ENCODE assay signal across 13 cellular contexts in the genomic region with DNA sequence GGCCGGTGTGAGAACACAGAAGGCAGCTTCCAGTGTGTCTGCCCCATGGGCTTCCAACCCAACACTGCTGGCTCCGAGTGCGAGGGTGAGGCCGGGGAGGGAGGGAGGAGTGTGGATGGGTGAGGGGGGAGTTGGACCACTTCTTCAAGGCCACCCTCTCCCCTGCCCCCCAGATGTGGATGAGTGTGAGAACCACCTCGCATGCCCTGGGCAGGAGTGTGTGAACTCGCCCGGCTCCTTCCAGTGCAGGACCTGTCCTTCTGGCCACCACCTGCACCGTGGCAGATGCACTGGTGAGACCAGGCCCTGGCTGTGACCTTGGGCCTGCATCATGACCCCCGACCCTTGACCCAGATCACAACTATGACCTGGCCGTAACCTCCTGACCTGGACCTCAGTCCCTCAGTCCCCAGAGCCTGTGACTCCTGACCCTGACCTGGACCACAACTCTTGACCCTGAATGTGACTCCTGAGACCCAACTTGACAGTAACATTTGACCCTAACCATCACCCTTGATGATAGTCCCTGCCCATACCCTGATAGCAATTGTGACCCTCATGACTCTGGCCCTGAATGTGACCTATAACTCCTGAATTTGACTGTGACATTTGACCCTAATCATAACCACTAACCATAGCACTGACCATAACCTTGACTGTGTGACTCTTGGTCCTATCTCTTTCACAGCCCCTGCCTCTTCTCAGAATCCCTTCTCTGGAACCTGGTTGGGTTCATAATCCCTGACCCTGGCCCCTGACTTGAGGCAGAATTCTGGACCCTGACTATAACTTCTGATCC. TPM values are rescaled to one million over a fixed set of nuclear protein-coding genes. Genes with fewer than 3 reads are reported as not detected.
DNase-seq lines count a peak whose midpoint lies in the region; ATAC-seq, FAIRE-seq and TF ChIP-seq lines count a peak whose summit lies in the region.
"Had no signal": no experiment of that assay in that cellular context is flagged by ENCODE, and none has a peak within 500 bp of the region (broad histone marks: within the 10 kb centered on the region; RNA-seq: fewer than 3 reads in every experiment).

No MANE protein-coding gene starts in this region.

- in situ Hi-C loops in IMR-90 (cut with MboI; ENCODE audit: low sequenced_read_pairs) (no loop called here), GM13976 (cut with MboI; ENCODE audit: low sequenced_read_pairs, unreplicated experiment) (loop anchor here (25.0 kb wide), 1 partner anchor 300 kb away; no protein-coding TSS in a partner anchor)

- H3K4me1 ChIP-seq in CD4-positive, CD25-positive, alpha-beta regulatory T cell (ENCODE audit: control insufficient read depth, insufficient read depth, low read length, poor library complexity, severe bottlenecking) = peaks cover 50% of the 10 kb centered on the region
- H3K4me1 ChIP-seq in IMR-90 (ENCODE audit: control insufficient read depth, insufficient read depth, low read length) = peaks cover 12% of the 10 kb centered on the region; the same call in 1 of the 2 replicates
- peaks cover 7 to 26% of the 10 kb centered on the region in 2 experiments; a peak in 2 of 4 replicates for H3K4me1 ChIP-seq in SK-N-SH (ENCODE audit: control insufficient read depth in 1 of 2, insufficient read depth in 2 of 2, low read depth in 1 of 2, low read length in 1 of 2)

- H2BK5ac ChIP-seq in IMR-90 (ENCODE audit: low read depth, low read length, poor library complexity, severe bottlenecking) = no peak overlapping the region

- no peak for TF ChIP-seq EP300 in SK-N-SH (IDR thresholded peaks at IDR 0.05; ENCODE audit: borderline replicate concordance in 1 of 2, low read depth in 1 of 2, low read length in 1 of 2)

- TF ChIP-seq RAD21 in IMR-90 (IDR thresholded peaks at IDR 0.05; ENCODE audit: low read length) (no peak), SK-N-SH (IDR thresholded peaks at IDR 0.05; ENCODE audit: low read length) (no peak)

- H3K9ac ChIP-seq in IMR-90 (ENCODE audit: low read depth, low read length) = no peak overlapping the region
- H3K9ac ChIP-seq in SK-N-SH = no peak overlapping the region

- WGBS in IMR-90 (ENCODE audit: extremely low coverage in 2 of 2, insufficient read length in 1 of 2), 2 experiments = 98% methylated on average over 6 of the region's 10 CpGs; no CpG with 5 or more reads in 1 of the 2 experiments
- 100% methylated on average over 4 of the region's 10 CpGs for WGBS in SK-N-SH (ENCODE audit: low lambda C conversion rate)

- no peak overlapping the region for H4K8ac ChIP-seq in IMR-90 (ENCODE audit: low read depth in 2 of 2, low read length in 2 of 2)

- H2BK20ac ChIP-seq in IMR-90 (ENCODE audit: low read depth, low read length) = peak overlapping the region; percentile 8; the same call in 1 of the 2 replicates

- H3K23ac ChIP-seq in IMR-90 (ENCODE audit: low read depth, low read length) = no peak overlapping the region

- no peak overlapping the region for H3K14ac ChIP-seq in IMR-90 (replicated peaks; ENCODE audit: low read depth, low read length)

- 0 out of 2 replicates have a peak overlapping the region, but pooled peaks have one; percentile 25 for H4K91ac ChIP-seq in IMR-90 (ENCODE audit: insufficient read depth, low read depth, low read length)

- H3K4me3 Mint-ChIP-seq in CD4-positive, CD25-positive, alpha-beta regulatory T cell = peak overlapping the region; percentile 75 to 99 (median 94)
- H3K4me3 Mint-ChIP-seq in natural killer cell = peak overlapping the region; percentile 97

- H3K9me2 ChIP-seq in SK-N-SH = no peaks in the 10 kb centered on the region

- no peak for ATAC-seq in CD4-positive, CD25-positive, alpha-beta regulatory T cell (ENCODE audit: low read depth in 2 of 2)
- ATAC-seq in IMR-90 (ENCODE audit: low read depth) (no peak), natural killer cell (no peak), GM21619 (IDR thresholded peaks at IDR 0.05; ENCODE audit: unreplicated experiment) (no peak)
- ATAC-seq: activated CD4-positive, CD25-positive, alpha-beta regulatory T cell treated with anti-CD3 and anti-CD28 coated beads, Interleukin-2, amount 50 U/mL, for 24 hours; stimulated activated naive B cell treated with anti-CD40 and anti-IgM and Interleukin-4, amounts not matched to agents 10 μg/mL and 1 μg/mL and 100 μg/mL, for 72 hours had no signal

- H3K4me1 Mint-ChIP-seq in CD4-positive, CD25-positive, alpha-beta regulatory T cell = peaks cover 8 to 80% (median 29%) of the 10 kb centered on the region in 4 donors
- peaks cover 47 to 70% of the 10 kb centered on the region in 2 donors for H3K4me1 Mint-ChIP-seq in natural killer cell

- H2AFZ ChIP-seq in IMR-90 (replicated peaks; ENCODE audit: low read length, poor library complexity) (no peak overlapping the region), SK-N-SH (ENCODE audit: low read depth) (no peak overlapping the region)

- dilution Hi-C loops in IMR-90 (cut with HindIII; ENCODE audit: low sequenced_read_pairs, unreplicated experiment) = no loop called here

- H3K27ac ChIP-seq in CD4-positive, CD25-positive, alpha-beta regulatory T cell (ENCODE audit: insufficient read depth, low read length, poor library complexity, severe bottlenecking) = peak overlapping the region; percentile 85
- no peak overlapping the region for H3K27ac ChIP-seq in IMR-90 (ENCODE audit: insufficient read depth, low read length)
- H3K27ac ChIP-seq in SK-N-SH (ENCODE audit: low read depth in 2 of 2, low read length in 1 of 2) = peak overlapping the region in 1 of 2 experiments; percentile 93; a peak in 1 of 4 replicates

- H3K27ac Mint-ChIP-seq in CD4-positive, CD25-positive, alpha-beta regulatory T cell = peak overlapping the region; percentile 75 to 90 (median 81)
- peak overlapping the region; percentile 84 to 93 for H3K27ac Mint-ChIP-seq in natural killer cell

- H3K4ac ChIP-seq in IMR-90 (ENCODE audit: low read depth, low read length) = no peak overlapping the region

- H3K27me3 Mint-ChIP-seq in CD4-positive, CD25-positive, alpha-beta regulatory T cell = no peaks in the 10 kb centered on the region
- H3K27me3 Mint-ChIP-seq in natural killer cell (ENCODE audit: low read depth in 2 of 2) = no peaks in the 10 kb centered on the region

- H3K36me3 Mint-ChIP-seq in CD4-positive, CD25-positive, alpha-beta regulatory T cell = no peaks in the 10 kb centered on the region
- no peaks in the 10 kb centered on the region for H3K36me3 Mint-ChIP-seq in natural killer cell

- H3K9me3 Mint-ChIP-seq in CD4-positive, CD25-positive, alpha-beta regulatory T cell = no peaks in the 10 kb centered on the region
- H3K9me3 Mint-ChIP-seq in natural killer cell = no peaks in the 10 kb centered on the region
- H3K9me3 Mint-ChIP-seq: stimulated activated naive B cell treated with anti-CD40 and anti-IgM and Interleukin-4, amounts not matched to agents 10 μg/mL and 1 μg/mL and 100 μg/mL, for 72 hours had no signal

- CTCF ChIA-PET in IMR-90 (lab: Yijun Ruan, JAX) = no interaction called here
- CTCF ChIA-PET in SK-N-SH (lab: Yijun Ruan, JAX) = interaction anchor here (1.0 kb wide), 1 partner anchor 23 kb away, joined by 5 read pairs; no protein-coding TSS in a partner anchor

- H3K9me1 ChIP-seq in IMR-90 (ENCODE audit: insufficient read depth, low read length) = peaks cover 12% of the 10 kb centered on the region

- H3K79me1 ChIP-seq in IMR-90 (ENCODE audit: low read depth in 1 of 2, low read length in 2 of 2) = peaks cover 4 to 20% of the 10 kb centered on the region in 2 experiments

- no peak for TF ChIP-seq POLR2A in IMR-90 (IDR thresholded peaks at IDR 0.05; ENCODE audit: low read depth, low read length)

- H4K20me1 ChIP-seq in IMR-90 (ENCODE audit: insufficient read depth, low read length) (peaks cover 3% of the 10 kb centered on the region; the same call in 1 of the 2 replicates), SK-N-SH (ENCODE audit: insufficient read depth) (no peaks in the 10 kb centered on the region)

- no peak overlapping the region for H3K4me2 ChIP-seq in IMR-90 (ENCODE audit: low read depth, low read length)
- H3K4me2 ChIP-seq in SK-N-SH = no peak overlapping the region

- H2AK5ac ChIP-seq in IMR-90 (ENCODE audit: low read depth, low read length) = peak overlapping the region; percentile 23; the same call in 1 of the 2 replicates

- no peaks in the 10 kb centered on the region for H3K27me3 ChIP-seq in CD4-positive, CD25-positive, alpha-beta regulatory T cell (ENCODE audit: control insufficient read depth, insufficient read depth, low read length)
- no peaks in the 10 kb centered on the region for H3K27me3 ChIP-seq in IMR-90 (ENCODE audit: control insufficient read depth, insufficient read depth, low read length)
- H3K27me3 ChIP-seq in bronchial epithelial cell (ENCODE audit: control insufficient read depth, insufficient read depth, low read length) = no peaks in the 10 kb centered on the region
- H3K27me3 ChIP-seq in SK-N-SH (ENCODE audit: insufficient read depth) = no peaks in the 10 kb centered on the region

- H4K5ac ChIP-seq in IMR-90 (ENCODE audit: low read depth, low read length) = no peak overlapping the region

- no peaks in the 10 kb centered on the region for H3K79me2 ChIP-seq in SK-N-SH (ENCODE audit: insufficient read depth)

- TF ChIP-seq CTCF in IMR-90 (conservative IDR thresholded peaks at IDR 0.05; ENCODE audit: low read depth, low read length) (no peak), bronchial epithelial cell (IDR thresholded peaks at IDR 0.05; ENCODE audit: insufficient read depth, low read length, severe bottlenecking) (no peak), natural killer cell (IDR thresholded peaks at IDR 0.05) (no peak), GM13976 (IDR thresholded peaks at IDR 0.05; ENCODE audit: borderline replicate concordance, control extremely low read depth, extremely low read depth, insufficient read depth, missing control alignments) (no peak), SK-N-SH (IDR thresholded peaks at IDR 0.05) (no peak)

- no peak overlapping the region for H3K4me3 ChIP-seq in CD4-positive, CD25-positive, alpha-beta regulatory T cell (ENCODE audit: low read depth, low read length)
- H3K4me3 ChIP-seq in IMR-90 (ENCODE audit: insufficient read depth, low read depth, low read length) = no peak overlapping the region
- H3K4me3 ChIP-seq in bronchial epithelial cell (ENCODE audit: low read depth, low read length) = no peak overlapping the region
- no peak overlapping the region for H3K4me3 ChIP-seq in SK-N-SH (ENCODE audit: low read depth in 2 of 2, low read length in 1 of 2)

- no peak overlapping the region for H3K56ac ChIP-seq in IMR-90 (ENCODE audit: extremely low read depth, insufficient read depth, low read length)

- H3K18ac ChIP-seq in IMR-90 (ENCODE audit: low read depth, low read length) = no peak overlapping the region

- no peaks in the 10 kb centered on the region for H3K36me3 ChIP-seq in CD4-positive, CD25-positive, alpha-beta regulatory T cell (ENCODE audit: control insufficient read depth, insufficient read depth, low read length)
- H3K36me3 ChIP-seq in IMR-90 (ENCODE audit: control insufficient read depth, insufficient read depth, low read length) (peaks cover 34% of the 10 kb centered on the region), bronchial epithelial cell (ENCODE audit: control insufficient read depth, insufficient read depth, low read length) (peaks cover 5% of the 10 kb centered on the region), SK-N-SH (replicated peaks in 1 of 2; ENCODE audit: control insufficient read depth in 1 of 2, insufficient read depth in 2 of 2, low read length in 1 of 2) (no peaks in the 10 kb centered on the region)

- H2BK120ac ChIP-seq in IMR-90 (ENCODE audit: low read depth, low read length) = no peak overlapping the region

- H2AK9ac ChIP-seq in IMR-90 (replicated peaks; ENCODE audit: low read depth, low read length, poor library complexity) = no peak overlapping the region

- no peak overlapping the region for H2BK15ac ChIP-seq in IMR-90 (ENCODE audit: low read depth, low read length)

- intact Hi-C loops in IMR-90 (cut with micrococcal nuclease) = no loop called here
- intact Hi-C loops in natural killer cell (cut with micrococcal nuclease) = no loop called here

- no peaks in the 10 kb centered on the region for H3K9me3 ChIP-seq in CD4-positive, CD25-positive, alpha-beta regulatory T cell (ENCODE audit: control insufficient read depth in 2 of 2, low read length in 2 of 2)
- H3K9me3 ChIP-seq in IMR-90 (ENCODE audit: control insufficient read depth, insufficient read depth, low read length) (no peaks in the 10 kb centered on the region), SK-N-SH (no peaks in the 10 kb centered on the region)

- POLR2A ChIA-PET in IMR-90 (lab: Charles Lee; ENCODE audit: unreplicated experiment) = no interaction called here
- POLR2A ChIA-PET in SK-N-SH (lab: Yijun Ruan, JAX) = no interaction called here

- no peak for DNase-seq in CD4-positive, CD25-positive, alpha-beta regulatory T cell
- DNase-seq in IMR-90 (no peak), bronchial epithelial cell (ENCODE audit: low read depth) (no peak), natural killer cell (no peak), GM13976 (ENCODE audit: low spot score) (no peak), SK-N-SH (no peak)
- DNase-seq: Calu3; NCI-H1436; NCI-H748 treated with DMSO at 0.1 percent for 48 hours; SIG-M5; stimulated activated naive B cell treated with anti-CD40 and anti-IgM and Interleukin-4, amounts not matched to agents 10 μg/mL and 1 μg/mL and 100 μg/mL, for 72 hours had no signal

- no TSS peak for BruUV-seq in IMR-90 (replicated peaks; lab: Mats Ljungman, UMichigan)

- FAIRE-seq in bronchial epithelial cell (lab: Jason Lieb, UNC) = peak; percentile 68

- H3F3A ChIP-seq in SK-N-SH (replicated peaks; ENCODE audit: insufficient read depth) = peaks cover 5% of the 10 kb centered on the region

RNA-seq across cellular contexts. Expression of a gene that starts 10.9 kb away (rescaled TPM):
- 115 TPM for total RNA-seq in CD4-positive, CD25-positive, alpha-beta regulatory T cell
- polyA plus RNA-seq in CD4-positive, CD25-positive, alpha-beta regulatory T cell = 10 to 100 TPM; 20.7 to 32.0 (median 26.7) TPM
- 4.4 and 14.7 TPM in 2 replicates for total RNA-seq in IMR-90 (2012; rRNA removed)
- 61.6 and 70.3 TPM in 2 replicates for polyA plus RNA-seq in IMR-90 (2012; rRNA removed)
- polyA plus RNA-seq in IMR-90 (2012; cell fraction: cytosol; rRNA removed) = 121 and 133 TPM in 2 replicates
- polyA plus RNA-seq in IMR-90 (2012; cell fraction: nucleus; rRNA removed; ENCODE audit: low replicate concordance) = 202 and 477 TPM in 2 replicates
- total RNA-seq in bronchial epithelial cell = 20.7 and 21.6 TPM in 2 replicates
- 100 to 1,000 TPM; 153 to 182 (median 157) TPM for total RNA-seq in natural killer cell
- polyA plus RNA-seq in SK-N-SH (2012; rRNA removed) = 15.9 and 24.8 TPM in 2 replicates
- 6.8 and 12.4 TPM in 2 replicates for polyA plus RNA-seq in SK-N-SH (2012; cell fraction: cytosol; rRNA removed)
- 185 and 324 TPM in 2 replicates for polyA plus RNA-seq in SK-N-SH (2012; cell fraction: nucleus; rRNA removed)

RNA-seq across cellular contexts. Expression of a gene that starts 35.4 kb away (rescaled TPM):
- 195 TPM for total RNA-seq in CD4-positive, CD25-positive, alpha-beta regulatory T cell
- polyA plus RNA-seq in CD4-positive, CD25-positive, alpha-beta regulatory T cell = 100 to 1,000 TPM; 120 to 172 (median 151) TPM
- total RNA-seq in IMR-90 (2012; rRNA removed) (15.6 and 16.1 TPM in 2 replicates), bronchial epithelial cell (29.2 and 29.4 TPM in 2 replicates), natural killer cell (100 to 1,000 TPM; 209 to 224 (median 209) TPM)
- polyA plus RNA-seq in IMR-90 (2012; rRNA removed) (94.0 and 108 TPM in 2 replicates), SK-N-SH (2012; rRNA removed) (49.1 and 62.7 TPM in 2 replicates)
- 70.5 and 114 TPM in 2 replicates for polyA plus RNA-seq in IMR-90 (2012; cell fraction: cytosol; rRNA removed)
- 124 and 239 TPM in 2 replicates for polyA plus RNA-seq in IMR-90 (2012; cell fraction: nucleus; rRNA removed; ENCODE audit: low replicate concordance)
- 18.1 and 37.6 TPM in 2 replicates for polyA plus RNA-seq in SK-N-SH (2012; cell fraction: cytosol; rRNA removed)
- polyA plus RNA-seq in SK-N-SH (2012; cell fraction: nucleus; rRNA removed) = 93.4 and 94.6 TPM in 2 replicates
